In the genomic region with DNA sequence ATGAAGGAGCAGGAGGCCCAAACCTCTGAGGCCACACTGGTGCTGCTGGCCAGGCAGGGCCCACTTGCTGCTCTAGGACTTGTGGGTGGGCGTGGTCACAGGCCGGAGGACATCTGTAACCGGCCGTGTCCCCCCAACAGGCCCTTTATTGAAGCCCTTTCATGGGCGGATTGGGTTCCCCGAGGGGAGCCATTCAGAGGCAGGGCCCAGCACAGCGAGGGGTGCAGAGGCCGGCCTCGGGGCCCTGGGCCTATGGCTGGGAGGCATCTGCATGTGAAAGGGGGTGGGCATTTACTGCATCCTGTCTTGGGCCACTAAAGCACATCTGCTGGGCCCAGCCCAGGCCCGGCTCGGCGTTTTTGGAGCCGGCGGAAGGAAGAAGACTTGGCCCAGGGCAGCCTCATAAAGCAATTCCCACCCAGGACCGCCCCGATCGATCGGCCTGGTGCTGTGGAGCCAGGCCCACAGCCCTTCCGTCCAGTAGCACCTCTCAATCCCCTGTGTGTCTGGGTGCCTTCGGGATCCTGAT, we compare ENCODE assay signal across 1 cellular context.
TF ChIP-seq lines count a peak whose summit lies in the region.

No MANE protein-coding gene starts in this region.

TF ChIP-seq in WTC11, 78 proteins besides CTCF, POLR2A, EP300 and RAD21 (continued from another document):
- TF ChIP-seq, protein P1, sequence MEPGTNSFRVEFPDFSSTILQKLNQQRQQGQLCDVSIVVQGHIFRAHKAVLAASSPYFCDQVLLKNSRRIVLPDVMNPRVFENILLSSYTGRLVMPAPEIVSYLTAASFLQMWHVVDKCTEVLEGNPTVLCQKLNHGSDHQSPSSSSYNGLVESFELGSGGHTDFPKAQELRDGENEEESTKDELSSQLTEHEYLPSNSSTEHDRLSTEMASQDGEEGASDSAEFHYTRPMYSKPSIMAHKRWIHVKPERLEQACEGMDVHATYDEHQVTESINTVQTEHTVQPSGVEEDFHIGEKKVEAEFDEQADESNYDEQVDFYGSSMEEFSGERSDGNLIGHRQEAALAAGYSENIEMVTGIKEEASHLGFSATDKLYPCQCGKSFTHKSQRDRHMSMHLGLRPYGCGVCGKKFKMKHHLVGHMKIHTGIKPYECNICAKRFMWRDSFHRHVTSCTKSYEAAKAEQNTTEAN (CRISPR knock-in tag; IDR thresholded peaks at IDR 0.05) = peak; percentile 80; the same call in 1 of the 2 replicates
- peak; percentile 75; the same call in 1 of the 2 replicates for TF ChIP-seq MYBL2 (CRISPR knock-in tag; IDR thresholded peaks at IDR 0.05)
- TF ChIP-seq, protein P2, sequence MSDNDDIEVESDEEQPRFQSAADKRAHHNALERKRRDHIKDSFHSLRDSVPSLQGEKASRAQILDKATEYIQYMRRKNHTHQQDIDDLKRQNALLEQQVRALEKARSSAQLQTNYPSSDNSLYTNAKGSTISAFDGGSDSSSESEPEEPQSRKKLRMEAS (CRISPR knock-in tag; IDR thresholded peaks at IDR 0.05) = peak; percentile 59; the same call in 1 of the 2 replicates
- TF ChIP-seq, protein P3, sequence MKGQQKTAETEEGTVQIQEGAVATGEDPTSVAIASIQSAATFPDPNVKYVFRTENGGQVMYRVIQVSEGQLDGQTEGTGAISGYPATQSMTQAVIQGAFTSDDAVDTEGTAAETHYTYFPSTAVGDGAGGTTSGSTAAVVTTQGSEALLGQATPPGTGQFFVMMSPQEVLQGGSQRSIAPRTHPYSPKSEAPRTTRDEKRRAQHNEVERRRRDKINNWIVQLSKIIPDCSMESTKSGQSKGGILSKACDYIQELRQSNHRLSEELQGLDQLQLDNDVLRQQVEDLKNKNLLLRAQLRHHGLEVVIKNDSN (CRISPR knock-in tag; IDR thresholded peaks at IDR 0.05) = peak; percentile 28; the same call in 1 of the 2 replicates
- TF ChIP-seq, protein P4, sequence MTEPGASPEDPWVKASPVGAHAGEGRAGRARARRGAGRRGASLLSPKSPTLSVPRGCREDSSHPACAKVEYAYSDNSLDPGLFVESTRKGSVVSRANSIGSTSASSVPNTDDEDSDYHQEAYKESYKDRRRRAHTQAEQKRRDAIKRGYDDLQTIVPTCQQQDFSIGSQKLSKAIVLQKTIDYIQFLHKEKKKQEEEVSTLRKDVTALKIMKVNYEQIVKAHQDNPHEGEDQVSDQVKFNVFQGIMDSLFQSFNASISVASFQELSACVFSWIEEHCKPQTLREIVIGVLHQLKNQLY (CRISPR knock-in tag; IDR thresholded peaks at IDR 0.05) = no peak
- TF ChIP-seq CBFB (CRISPR knock-in tag; IDR thresholded peaks at IDR 0.05; ENCODE audit: low read depth) = peak; percentile 91; the same call in 1 of the 2 replicates
- TF ChIP-seq, protein P5, sequence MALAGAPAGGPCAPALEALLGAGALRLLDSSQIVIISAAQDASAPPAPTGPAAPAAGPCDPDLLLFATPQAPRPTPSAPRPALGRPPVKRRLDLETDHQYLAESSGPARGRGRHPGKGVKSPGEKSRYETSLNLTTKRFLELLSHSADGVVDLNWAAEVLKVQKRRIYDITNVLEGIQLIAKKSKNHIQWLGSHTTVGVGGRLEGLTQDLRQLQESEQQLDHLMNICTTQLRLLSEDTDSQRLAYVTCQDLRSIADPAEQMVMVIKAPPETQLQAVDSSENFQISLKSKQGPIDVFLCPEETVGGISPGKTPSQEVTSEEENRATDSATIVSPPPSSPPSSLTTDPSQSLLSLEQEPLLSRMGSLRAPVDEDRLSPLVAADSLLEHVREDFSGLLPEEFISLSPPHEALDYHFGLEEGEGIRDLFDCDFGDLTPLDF (CRISPR knock-in tag; IDR thresholded peaks at IDR 0.05) = no peak
- peak; percentile 98 for TF ChIP-seq ZNF423 (CRISPR knock-in tag; IDR thresholded peaks at IDR 0.05)
- TF ChIP-seq, protein P6, sequence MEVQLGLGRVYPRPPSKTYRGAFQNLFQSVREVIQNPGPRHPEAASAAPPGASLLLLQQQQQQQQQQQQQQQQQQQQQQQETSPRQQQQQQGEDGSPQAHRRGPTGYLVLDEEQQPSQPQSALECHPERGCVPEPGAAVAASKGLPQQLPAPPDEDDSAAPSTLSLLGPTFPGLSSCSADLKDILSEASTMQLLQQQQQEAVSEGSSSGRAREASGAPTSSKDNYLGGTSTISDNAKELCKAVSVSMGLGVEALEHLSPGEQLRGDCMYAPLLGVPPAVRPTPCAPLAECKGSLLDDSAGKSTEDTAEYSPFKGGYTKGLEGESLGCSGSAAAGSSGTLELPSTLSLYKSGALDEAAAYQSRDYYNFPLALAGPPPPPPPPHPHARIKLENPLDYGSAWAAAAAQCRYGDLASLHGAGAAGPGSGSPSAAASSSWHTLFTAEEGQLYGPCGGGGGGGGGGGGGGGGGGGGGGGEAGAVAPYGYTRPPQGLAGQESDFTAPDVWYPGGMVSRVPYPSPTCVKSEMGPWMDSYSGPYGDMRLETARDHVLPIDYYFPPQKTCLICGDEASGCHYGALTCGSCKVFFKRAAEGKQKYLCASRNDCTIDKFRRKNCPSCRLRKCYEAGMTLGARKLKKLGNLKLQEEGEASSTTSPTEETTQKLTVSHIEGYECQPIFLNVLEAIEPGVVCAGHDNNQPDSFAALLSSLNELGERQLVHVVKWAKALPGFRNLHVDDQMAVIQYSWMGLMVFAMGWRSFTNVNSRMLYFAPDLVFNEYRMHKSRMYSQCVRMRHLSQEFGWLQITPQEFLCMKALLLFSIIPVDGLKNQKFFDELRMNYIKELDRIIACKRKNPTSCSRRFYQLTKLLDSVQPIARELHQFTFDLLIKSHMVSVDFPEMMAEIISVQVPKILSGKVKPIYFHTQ (CRISPR knock-in tag; IDR thresholded peaks at IDR 0.05) = no peak
- peak; percentile 53; the same call in 1 of the 2 replicates for TF ChIP-seq TP53 (CRISPR knock-in tag; IDR thresholded peaks at IDR 0.05)
- TF ChIP-seq ZNF219 (CRISPR knock-in tag; IDR thresholded peaks at IDR 0.05; ENCODE audit: borderline replicate concordance) = peak; percentile 87; the same call in 1 of the 2 replicates
- peak; percentile 84 for TF ChIP-seq SP1 (CRISPR knock-in tag; conservative IDR thresholded peaks at IDR 0.05)
- TF ChIP-seq, protein P7, sequence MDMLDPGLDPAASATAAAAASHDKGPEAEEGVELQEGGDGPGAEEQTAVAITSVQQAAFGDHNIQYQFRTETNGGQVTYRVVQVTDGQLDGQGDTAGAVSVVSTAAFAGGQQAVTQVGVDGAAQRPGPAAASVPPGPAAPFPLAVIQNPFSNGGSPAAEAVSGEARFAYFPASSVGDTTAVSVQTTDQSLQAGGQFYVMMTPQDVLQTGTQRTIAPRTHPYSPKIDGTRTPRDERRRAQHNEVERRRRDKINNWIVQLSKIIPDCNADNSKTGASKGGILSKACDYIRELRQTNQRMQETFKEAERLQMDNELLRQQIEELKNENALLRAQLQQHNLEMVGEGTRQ (CRISPR knock-in tag; IDR thresholded peaks at IDR 0.05) = 0 out of 2 replicates have a peak, but pooled peaks have one; percentile 18
- TF ChIP-seq, protein P8, sequence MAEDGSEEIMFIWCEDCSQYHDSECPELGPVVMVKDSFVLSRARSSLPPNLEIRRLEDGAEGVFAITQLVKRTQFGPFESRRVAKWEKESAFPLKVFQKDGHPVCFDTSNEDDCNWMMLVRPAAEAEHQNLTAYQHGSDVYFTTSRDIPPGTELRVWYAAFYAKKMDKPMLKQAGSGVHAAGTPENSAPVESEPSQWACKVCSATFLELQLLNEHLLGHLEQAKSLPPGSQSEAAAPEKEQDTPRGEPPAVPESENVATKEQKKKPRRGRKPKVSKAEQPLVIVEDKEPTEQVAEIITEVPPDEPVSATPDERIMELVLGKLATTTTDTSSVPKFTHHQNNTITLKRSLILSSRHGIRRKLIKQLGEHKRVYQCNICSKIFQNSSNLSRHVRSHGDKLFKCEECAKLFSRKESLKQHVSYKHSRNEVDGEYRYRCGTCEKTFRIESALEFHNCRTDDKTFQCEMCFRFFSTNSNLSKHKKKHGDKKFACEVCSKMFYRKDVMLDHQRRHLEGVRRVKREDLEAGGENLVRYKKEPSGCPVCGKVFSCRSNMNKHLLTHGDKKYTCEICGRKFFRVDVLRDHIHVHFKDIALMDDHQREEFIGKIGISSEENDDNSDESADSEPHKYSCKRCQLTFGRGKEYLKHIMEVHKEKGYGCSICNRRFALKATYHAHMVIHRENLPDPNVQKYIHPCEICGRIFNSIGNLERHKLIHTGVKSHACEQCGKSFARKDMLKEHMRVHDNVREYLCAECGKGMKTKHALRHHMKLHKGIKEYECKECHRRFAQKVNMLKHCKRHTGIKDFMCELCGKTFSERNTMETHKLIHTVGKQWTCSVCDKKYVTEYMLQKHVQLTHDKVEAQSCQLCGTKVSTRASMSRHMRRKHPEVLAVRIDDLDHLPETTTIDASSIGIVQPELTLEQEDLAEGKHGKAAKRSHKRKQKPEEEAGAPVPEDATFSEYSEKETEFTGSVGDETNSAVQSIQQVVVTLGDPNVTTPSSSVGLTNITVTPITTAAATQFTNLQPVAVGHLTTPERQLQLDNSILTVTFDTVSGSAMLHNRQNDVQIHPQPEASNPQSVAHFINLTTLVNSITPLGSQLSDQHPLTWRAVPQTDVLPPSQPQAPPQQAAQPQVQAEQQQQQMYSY (CRISPR knock-in tag; IDR thresholded peaks at IDR 0.05) = no peak
